15 cellular contexts compared by ENCODE assay signal in genomic region chr12:44431647-44432352, GRCh38.
DNase-seq lines count a peak whose midpoint lies in the region; ATAC-seq and TF ChIP-seq lines count a peak whose summit lies in the region.
"Had no signal": no experiment of that assay in that cellular context is flagged by ENCODE, and none has a peak within 500 bp of the region (broad histone marks: within the 10 kb centered on the region; RNA-seq: fewer than 3 reads in every experiment).

No MANE protein-coding gene starts in this region.

- no peak overlapping the region for H3K14ac ChIP-seq in H9 (ENCODE audit: insufficient read depth, low read length)

- intact Hi-C loops in CD4-positive, alpha-beta T cell (cut with DNase I, micrococcal nuclease): no loop called here

- DNase-seq in OCI-M2 (lab: John Stamatoyannopoulos, UW; ENCODE audit: unreplicated experiment) (no peak), H9 (no peak)
- no peak for DNase-seq in CD4-positive, alpha-beta T cell
- no peak for DNase-seq in activated naive CD4-positive, alpha-beta T cell treated with Interleukin-2 at 50 U/mL for 16 hours
- DNase-seq: COR-L47; glutamatergic neuron; NCI-H526 treated with DMSO at 0.1 percent for 48 hours; nucleus accumbens; stimulated activated naive B cell treated with anti-CD40 and anti-IgM and Interleukin-4, amounts not matched to agents 10 μg/mL and 1 μg/mL and 100 μg/mL, for 72 hours had no signal

- WGBS in H9 (ENCODE audit: extremely low coverage, insufficient read length, low lambda C conversion rate): no CpG with 5 or more reads among the region's 10 CpGs

- no peak overlapping the region for H3K27ac Mint-ChIP-seq in H9
- H3K27ac Mint-ChIP-seq in CD4-positive, alpha-beta T cell: no peak overlapping the region
- H3K27ac Mint-ChIP-seq: activated T-helper 1 cell treated with anti-CD3 and anti-CD28 coated beads, Interleukin-12 subunit alpha, Interleukin-12 subunit beta, Interleukin-2, Interleukin-4 antibody, amounts not matched to agents 30 ng/mL and 10 ng/mL and 1 ng/mL, durations not matched to agents 14 hours and 24 hours and 36 hours; brain; stimulated activated naive B cell treated with anti-CD40 and anti-IgM and Interleukin-4, amounts not matched to agents 10 μg/mL and 1 μg/mL and 100 μg/mL, for 72 hours had no signal

- no peaks in the 10 kb centered on the region for H3K27me3 ChIP-seq in H9 (ENCODE audit: insufficient read depth, low read length)
- H3K27me3 ChIP-seq in CD4-positive, alpha-beta T cell (ENCODE audit: control insufficient read depth, insufficient read depth, low read length): peaks cover 11% of the 10 kb centered on the region

- H3K4me3 Mint-ChIP-seq in H9: no peak overlapping the region
- no peak overlapping the region for H3K4me3 Mint-ChIP-seq in CD4-positive, alpha-beta T cell
- H3K4me3 Mint-ChIP-seq: activated T-helper 1 cell treated with anti-CD3 and anti-CD28 coated beads, Interleukin-12 subunit alpha, Interleukin-12 subunit beta, Interleukin-2, Interleukin-4 antibody, amounts not matched to agents 30 ng/mL and 10 ng/mL and 1 ng/mL, durations not matched to agents 14 hours and 24 hours and 36 hours; brain; stimulated activated naive B cell treated with anti-CD40 and anti-IgM and Interleukin-4, amounts not matched to agents 10 μg/mL and 1 μg/mL and 100 μg/mL, for 72 hours had no signal

- no peak overlapping the region for H2BK15ac ChIP-seq in H9 (ENCODE audit: low read depth, low read length)

- H2AFZ ChIP-seq in H9 (ENCODE audit: low read length): no peak overlapping the region

- no peak overlapping the region for H3T11ph ChIP-seq in H9 (ENCODE audit: low read length)

- no peak overlapping the region for H2BK5ac ChIP-seq in H9 (ENCODE audit: insufficient read length, low read length)

- ATAC-seq in GM19043 (IDR thresholded peaks at IDR 0.05; ENCODE audit: low read depth, unreplicated experiment) (peak; percentile 86), GM21723 (IDR thresholded peaks at IDR 0.05; ENCODE audit: unreplicated experiment) (peak; percentile 90), HG03108 (IDR thresholded peaks at IDR 0.05; ENCODE audit: unreplicated experiment) (peak; percentile 71)
- ATAC-seq in CD4-positive, alpha-beta T cell (ENCODE audit: poor library complexity): no peak
- ATAC-seq: activated CD4-positive, CD25-positive, alpha-beta regulatory T cell treated with anti-CD3 and anti-CD28 coated beads, Interleukin-2, amount 50 U/mL, for 24 hours had no signal

- H3K27me3 Mint-ChIP-seq in H9 (ENCODE audit: low read depth): no peaks in the 10 kb centered on the region; the same call in 1 of the 2 replicates
- H3K27me3 Mint-ChIP-seq in CD4-positive, alpha-beta T cell: peaks cover 7% of the 10 kb centered on the region
- H3K27me3 Mint-ChIP-seq: brain; stimulated activated naive B cell treated with anti-CD40 and anti-IgM and Interleukin-4, amounts not matched to agents 10 μg/mL and 1 μg/mL and 100 μg/mL, for 72 hours had no signal

- TF ChIP-seq CTCF in H9 (conservative IDR thresholded peaks at IDR 0.05): no peak
- no peak for TF ChIP-seq CTCF in CD4-positive, alpha-beta T cell (IDR thresholded peaks at IDR 0.05)

- peaks cover 8% of the 10 kb centered on the region; the same call in 1 of the 2 replicates for H3K4me1 ChIP-seq in H9 (ENCODE audit: insufficient read depth, low read length)

- H3K9me3 Mint-ChIP-seq in H9: peaks cover 0 to 3% of the 10 kb centered on the region in 2 experiments; a peak in 1 of 5 replicates
- no peaks in the 10 kb centered on the region for H3K9me3 Mint-ChIP-seq in CD4-positive, alpha-beta T cell
- H3K9me3 Mint-ChIP-seq: activated T-helper 1 cell treated with anti-CD3 and anti-CD28 coated beads, Interleukin-12 subunit alpha, Interleukin-12 subunit beta, Interleukin-2, Interleukin-4 antibody, amounts not matched to agents 30 ng/mL and 10 ng/mL and 1 ng/mL, durations not matched to agents 14 hours and 24 hours and 36 hours; brain had no signal

- no peak overlapping the region for H4K5ac ChIP-seq in H9 (ENCODE audit: insufficient read length, low read depth, low read length)

- H2BK120ac ChIP-seq in H9 (ENCODE audit: low read depth, low read length, poor library complexity, severe bottlenecking): no peak overlapping the region

- H3K79me2 ChIP-seq in H9 (ENCODE audit: insufficient read depth, low read length): no peaks in the 10 kb centered on the region

- no peak overlapping the region for H2BK12ac ChIP-seq in H9 (ENCODE audit: insufficient read length, low read depth, low read length)

- CTCF ChIA-PET in CD4-positive, alpha-beta T cell (lab: Charles Lee): no interaction called here

- H3K9ac ChIP-seq in H9 (ENCODE audit: extremely low read depth, insufficient read length, low read length): no peak overlapping the region

- no peak overlapping the region for H4K91ac ChIP-seq in H9 (ENCODE audit: insufficient read length, low read depth, low read length)

- peaks cover 0 to 3% (median 1%) of the 10 kb centered on the region in 3 experiments; a peak in 4 of 7 replicates for H3K36me3 Mint-ChIP-seq in H9 (ENCODE audit: insufficient read depth in 1 of 3, low read depth in 3 of 3)
- H3K36me3 Mint-ChIP-seq in CD4-positive, alpha-beta T cell (ENCODE audit: low read depth): no peaks in the 10 kb centered on the region
- H3K36me3 Mint-ChIP-seq: brain; stimulated activated naive B cell treated with anti-CD40 and anti-IgM and Interleukin-4, amounts not matched to agents 10 μg/mL and 1 μg/mL and 100 μg/mL, for 72 hours had no signal

- H4K8ac ChIP-seq in H9 (replicated peaks; ENCODE audit: insufficient read length, low read depth, low read length): no peak overlapping the region

- H3K18ac ChIP-seq in H9 (ENCODE audit: insufficient read length, low read depth, low read length): no peak overlapping the region

- POLR2A ChIA-PET in CD4-positive, alpha-beta T cell (lab: Charles Lee): no interaction called here

- no peak overlapping the region for H3K56ac ChIP-seq in H9 (ENCODE audit: insufficient read length, low read depth, low read length)

- H3K9me3 ChIP-seq in H9 (ENCODE audit: control insufficient read depth, low read depth, low read length): no peaks in the 10 kb centered on the region
- no peaks in the 10 kb centered on the region for H3K9me3 ChIP-seq in CD4-positive, alpha-beta T cell (ENCODE audit: control insufficient read depth, low read length)

- H3K4me2 ChIP-seq in H9 (ENCODE audit: insufficient read depth, insufficient read length, low read length): no peak overlapping the region

- H4K20me1 ChIP-seq in H9 (ENCODE audit: control insufficient read depth, insufficient read depth, insufficient read length): no peaks in the 10 kb centered on the region

- H2BK20ac ChIP-seq in H9 (ENCODE audit: low read depth, low read length, poor library complexity, severe bottlenecking): no peak overlapping the region

- H3K4me1 Mint-ChIP-seq in H9: peaks cover 0 to 2% of the 10 kb centered on the region in 2 experiments; a peak in 1 of 4 replicates
- no peaks in the 10 kb centered on the region for H3K4me1 Mint-ChIP-seq in CD4-positive, alpha-beta T cell (ENCODE audit: low read depth)
- H3K4me1 Mint-ChIP-seq: brain; stimulated activated naive B cell treated with anti-CD40 and anti-IgM and Interleukin-4, amounts not matched to agents 10 μg/mL and 1 μg/mL and 100 μg/mL, for 72 hours had no signal

- no peak overlapping the region for H3K4ac ChIP-seq in H9 (ENCODE audit: low read depth, low read length)

- H3K23ac ChIP-seq in H9 (ENCODE audit: insufficient read length, low read depth, low read length): no peak overlapping the region

- H3K79me1 ChIP-seq in H9 (ENCODE audit: insufficient read depth, low read depth, low read length, poor library complexity, severe bottlenecking): no peaks in the 10 kb centered on the region

- H2AK5ac ChIP-seq in H9 (ENCODE audit: insufficient read length, low read length): no peak overlapping the region

- H3K27ac ChIP-seq in H9 (ENCODE audit: insufficient read length, low read depth, low read length): no peak overlapping the region
- no peak overlapping the region for H3K27ac ChIP-seq in CD4-positive, alpha-beta T cell (ENCODE audit: low read depth, low read length)

- no peaks in the 10 kb centered on the region for H3K23me2 ChIP-seq in H9 (ENCODE audit: insufficient read length, low read depth, low read length, poor library complexity, severe bottlenecking)
